ENCODE assay signal across 1 cellular context in genomic region chr6:143516700-143517446, GRCh38.
TF ChIP-seq lines count a peak whose summit lies in the region.

No MANE protein-coding gene starts in this region.

TF ChIP-seq in K562, 482 proteins besides CTCF, POLR2A, EP300 and RAD21 (continued from another document):
- TF ChIP-seq ZNF395 (CRISPR knock-in tag; IDR thresholded peaks at IDR 0.05) (no peak), GATA2 (CRISPR knock-in tag; IDR thresholded peaks at IDR 0.05) (no peak), TCF3 (CRISPR knock-in tag; IDR thresholded peaks at IDR 0.05) (no peak), PCBP1 (IDR thresholded peaks at IDR 0.05; ENCODE audit: low read depth, low read length, poor library complexity, severe bottlenecking) (no peak), ZNF316 (IDR thresholded peaks at IDR 0.05) (no peak), HMGN3 (IDR thresholded peaks at IDR 0.05; ENCODE audit: borderline replicate concordance, extremely low read depth, insufficient read length, low read depth, low read length) (no peak), ZBTB1 (CRISPR knock-in tag; IDR thresholded peaks at IDR 0.05; ENCODE audit: borderline replicate concordance, low read depth) (no peak), ATF2 (CRISPR knock-in tag; IDR thresholded peaks at IDR 0.05) (no peak), POLR2G (IDR thresholded peaks at IDR 0.05; ENCODE audit: low read depth, low read length) (no peak), ERF (CRISPR knock-in tag; IDR thresholded peaks at IDR 0.05) (no peak), MECOM (CRISPR knock-in tag; IDR thresholded peaks at IDR 0.05) (no peak), ILF3 (IDR thresholded peaks at IDR 0.05; ENCODE audit: borderline replicate concordance) (no peak), ZNF124 (CRISPR knock-in tag; IDR thresholded peaks at IDR 0.05) (no peak), FOXJ2 (tag; IDR thresholded peaks at IDR 0.05) (no peak), ZNF511 (CRISPR knock-in tag; IDR thresholded peaks at IDR 0.05) (no peak), ZNF436 (CRISPR knock-in tag; IDR thresholded peaks at IDR 0.05) (no peak), DNMT1 (IDR thresholded peaks at IDR 0.05) (no peak), CGGBP1 (CRISPR knock-in tag; IDR thresholded peaks at IDR 0.05) (no peak), MED1 (CRISPR knock-in tag; IDR thresholded peaks at IDR 0.05; ENCODE audit: borderline replicate concordance) (no peak), BRD4 (IDR thresholded peaks at IDR 0.05) (no peak), MLLT1 (IDR thresholded peaks at IDR 0.05) (peak; percentile 40 to 54; a peak in 1 of 4 replicates), ZC3H11A (IDR thresholded peaks at IDR 0.05; ENCODE audit: low read depth, low read length) (no peak), SIX5 (IDR thresholded peaks at IDR 0.05; ENCODE audit: borderline replicate concordance in 1 of 2, insufficient read depth in 1 of 2, low read depth in 1 of 2, low read length in 2 of 2) (no peak), SLC30A9 (CRISPR knock-in tag; IDR thresholded peaks at IDR 0.05) (no peak), HNRNPK (IDR thresholded peaks at IDR 0.05; ENCODE audit: low read depth, low read length, poor library complexity, severe bottlenecking) (no peak), CSDE1 (IDR thresholded peaks at IDR 0.05) (no peak), TFAM (CRISPR knock-in tag; conservative IDR thresholded peaks at IDR 0.05) (no peak), TAL1 (IDR thresholded peaks at IDR 0.05) (0 out of 2 replicates have a peak, but pooled peaks have one; percentile 5), TGIF2 (CRISPR knock-in tag; IDR thresholded peaks at IDR 0.05) (no peak), SRSF9 (IDR thresholded peaks at IDR 0.05; ENCODE audit: borderline replicate concordance, low read depth, low read length) (no peak), NCOA2 (IDR thresholded peaks at IDR 0.05; ENCODE audit: partially characterized antibody in 2 of 2) (no peak), ZNF778 (CRISPR knock-in tag; IDR thresholded peaks at IDR 0.05) (no peak), TRIM25 (IDR thresholded peaks at IDR 0.05; ENCODE audit: borderline replicate concordance) (no peak), SMAD1 (IDR thresholded peaks at IDR 0.05; ENCODE audit: low read depth, low read length, partially characterized antibody) (no peak), SIRT6 (IDR thresholded peaks at IDR 0.05; ENCODE audit: low read depth, low read length) (no peak), LARP7 (IDR thresholded peaks at IDR 0.05) (peak; percentile 73; the same call in 1 of the 2 replicates)
